Comparison of ENCODE assay signal across 3 cellular contexts in genomic region chr6:42344756-42345155, GRCh38.
TF ChIP-seq lines count a peak whose summit lies in the region.

No MANE protein-coding gene starts in this region.

TF ChIP-seq in A549, 52 proteins besides CTCF, POLR2A, EP300 and RAD21:
- TF ChIP-seq, protein P1, sequence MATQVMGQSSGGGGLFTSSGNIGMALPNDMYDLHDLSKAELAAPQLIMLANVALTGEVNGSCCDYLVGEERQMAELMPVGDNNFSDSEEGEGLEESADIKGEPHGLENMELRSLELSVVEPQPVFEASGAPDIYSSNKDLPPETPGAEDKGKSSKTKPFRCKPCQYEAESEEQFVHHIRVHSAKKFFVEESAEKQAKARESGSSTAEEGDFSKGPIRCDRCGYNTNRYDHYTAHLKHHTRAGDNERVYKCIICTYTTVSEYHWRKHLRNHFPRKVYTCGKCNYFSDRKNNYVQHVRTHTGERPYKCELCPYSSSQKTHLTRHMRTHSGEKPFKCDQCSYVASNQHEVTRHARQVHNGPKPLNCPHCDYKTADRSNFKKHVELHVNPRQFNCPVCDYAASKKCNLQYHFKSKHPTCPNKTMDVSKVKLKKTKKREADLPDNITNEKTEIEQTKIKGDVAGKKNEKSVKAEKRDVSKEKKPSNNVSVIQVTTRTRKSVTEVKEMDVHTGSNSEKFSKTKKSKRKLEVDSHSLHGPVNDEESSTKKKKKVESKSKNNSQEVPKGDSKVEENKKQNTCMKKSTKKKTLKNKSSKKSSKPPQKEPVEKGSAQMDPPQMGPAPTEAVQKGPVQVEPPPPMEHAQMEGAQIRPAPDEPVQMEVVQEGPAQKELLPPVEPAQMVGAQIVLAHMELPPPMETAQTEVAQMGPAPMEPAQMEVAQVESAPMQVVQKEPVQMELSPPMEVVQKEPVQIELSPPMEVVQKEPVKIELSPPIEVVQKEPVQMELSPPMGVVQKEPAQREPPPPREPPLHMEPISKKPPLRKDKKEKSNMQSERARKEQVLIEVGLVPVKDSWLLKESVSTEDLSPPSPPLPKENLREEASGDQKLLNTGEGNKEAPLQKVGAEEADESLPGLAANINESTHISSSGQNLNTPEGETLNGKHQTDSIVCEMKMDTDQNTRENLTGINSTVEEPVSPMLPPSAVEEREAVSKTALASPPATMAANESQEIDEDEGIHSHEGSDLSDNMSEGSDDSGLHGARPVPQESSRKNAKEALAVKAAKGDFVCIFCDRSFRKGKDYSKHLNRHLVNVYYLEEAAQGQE (IDR thresholded peaks at IDR 0.05): peak; percentile 50; the same call in 1 of the 2 replicates
- TF ChIP-seq, protein P2, sequence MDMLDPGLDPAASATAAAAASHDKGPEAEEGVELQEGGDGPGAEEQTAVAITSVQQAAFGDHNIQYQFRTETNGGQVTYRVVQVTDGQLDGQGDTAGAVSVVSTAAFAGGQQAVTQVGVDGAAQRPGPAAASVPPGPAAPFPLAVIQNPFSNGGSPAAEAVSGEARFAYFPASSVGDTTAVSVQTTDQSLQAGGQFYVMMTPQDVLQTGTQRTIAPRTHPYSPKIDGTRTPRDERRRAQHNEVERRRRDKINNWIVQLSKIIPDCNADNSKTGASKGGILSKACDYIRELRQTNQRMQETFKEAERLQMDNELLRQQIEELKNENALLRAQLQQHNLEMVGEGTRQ (IDR thresholded peaks at IDR 0.05): no peak
- no peak for TF ChIP-seq HOXA7 (CRISPR knock-in tag; IDR thresholded peaks at IDR 0.05)

TF ChIP-seq in IMR-90, 13 proteins besides CTCF, POLR2A, EP300 and RAD21:
- TF ChIP-seq MXI1 (IDR thresholded peaks at IDR 0.05; ENCODE audit: borderline replicate concordance, low read depth, low read length) (peak; percentile 95), FOS (IDR thresholded peaks at IDR 0.05; ENCODE audit: low read depth, low read length) (no peak), RFX5 (IDR thresholded peaks at IDR 0.05; ENCODE audit: low read depth, low read length) (no peak)
- TF ChIP-seq, protein P2 (IDR thresholded peaks at IDR 0.05; ENCODE audit: low read depth, low read length): peak; percentile 33; the same call in 1 of the 2 replicates

TF ChIP-seq in K562, 482 proteins besides CTCF, POLR2A, EP300 and RAD21 (continues in another document):
- peak in 1 of 2 experiments; percentile 31; a peak in 1 of 4 replicates for TF ChIP-seq HDAC1 (IDR thresholded peaks at IDR 0.05)
- TF ChIP-seq TFAM (CRISPR knock-in tag; conservative IDR thresholded peaks at IDR 0.05): no peak
- TF ChIP-seq, protein P3, sequence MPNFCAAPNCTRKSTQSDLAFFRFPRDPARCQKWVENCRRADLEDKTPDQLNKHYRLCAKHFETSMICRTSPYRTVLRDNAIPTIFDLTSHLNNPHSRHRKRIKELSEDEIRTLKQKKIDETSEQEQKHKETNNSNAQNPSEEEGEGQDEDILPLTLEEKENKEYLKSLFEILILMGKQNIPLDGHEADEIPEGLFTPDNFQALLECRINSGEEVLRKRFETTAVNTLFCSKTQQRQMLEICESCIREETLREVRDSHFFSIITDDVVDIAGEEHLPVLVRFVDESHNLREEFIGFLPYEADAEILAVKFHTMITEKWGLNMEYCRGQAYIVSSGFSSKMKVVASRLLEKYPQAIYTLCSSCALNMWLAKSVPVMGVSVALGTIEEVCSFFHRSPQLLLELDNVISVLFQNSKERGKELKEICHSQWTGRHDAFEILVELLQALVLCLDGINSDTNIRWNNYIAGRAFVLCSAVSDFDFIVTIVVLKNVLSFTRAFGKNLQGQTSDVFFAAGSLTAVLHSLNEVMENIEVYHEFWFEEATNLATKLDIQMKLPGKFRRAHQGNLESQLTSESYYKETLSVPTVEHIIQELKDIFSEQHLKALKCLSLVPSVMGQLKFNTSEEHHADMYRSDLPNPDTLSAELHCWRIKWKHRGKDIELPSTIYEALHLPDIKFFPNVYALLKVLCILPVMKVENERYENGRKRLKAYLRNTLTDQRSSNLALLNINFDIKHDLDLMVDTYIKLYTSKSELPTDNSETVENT (CRISPR knock-in tag; IDR thresholded peaks at IDR 0.05): no peak
- TF ChIP-seq, protein P4, sequence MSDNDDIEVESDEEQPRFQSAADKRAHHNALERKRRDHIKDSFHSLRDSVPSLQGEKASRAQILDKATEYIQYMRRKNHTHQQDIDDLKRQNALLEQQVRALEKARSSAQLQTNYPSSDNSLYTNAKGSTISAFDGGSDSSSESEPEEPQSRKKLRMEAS (CRISPR knock-in tag; IDR thresholded peaks at IDR 0.05): peak; percentile 21; the same call in 1 of the 2 replicates
- TF ChIP-seq SMAD4 (CRISPR knock-in tag; conservative IDR thresholded peaks at IDR 0.05): no peak
- peak; percentile 41; the same call in 1 of the 2 replicates for TF ChIP-seq ZNF316 (IDR thresholded peaks at IDR 0.05)
- TF ChIP-seq MIER1 (IDR thresholded peaks at IDR 0.05; ENCODE audit: low read depth): peak; percentile 77
- no peak for TF ChIP-seq ARID1B (IDR thresholded peaks at IDR 0.05)
- 0 out of 2 replicates have a peak, but pooled peaks have one; percentile 47 for TF ChIP-seq MYC (IDR thresholded peaks at IDR 0.05; ENCODE audit: low read depth, low read length)
- TF ChIP-seq MYC (CRISPR knock-in tag; IDR thresholded peaks at IDR 0.05; ENCODE audit: borderline replicate concordance, low read depth): no peak
- no peak for TF ChIP-seq IRF1 (CRISPR knock-in tag; IDR thresholded peaks at IDR 0.05; ENCODE audit: borderline replicate concordance)
- TF ChIP-seq BRD4 (IDR thresholded peaks at IDR 0.05): no peak
- no peak for TF ChIP-seq SMAD3 (CRISPR knock-in tag; conservative IDR thresholded peaks at IDR 0.05)
- no peak for TF ChIP-seq ZNF347 (CRISPR knock-in tag; IDR thresholded peaks at IDR 0.05; ENCODE audit: low read depth)
- TF ChIP-seq, protein P1 (CRISPR knock-in tag; IDR thresholded peaks at IDR 0.05; ENCODE audit: low read depth): 0 out of 2 replicates have a peak, but pooled peaks have one; percentile 64
- TF ChIP-seq GABPB2 (CRISPR knock-in tag; conservative IDR thresholded peaks at IDR 0.05): no peak
- TF ChIP-seq ZBTB2 (IDR thresholded peaks at IDR 0.05): no peak
- TF ChIP-seq, protein P2 (CRISPR knock-in tag; IDR thresholded peaks at IDR 0.05): peak; percentile 32; the same call in 1 of the 2 replicates
- TF ChIP-seq, protein P5, sequence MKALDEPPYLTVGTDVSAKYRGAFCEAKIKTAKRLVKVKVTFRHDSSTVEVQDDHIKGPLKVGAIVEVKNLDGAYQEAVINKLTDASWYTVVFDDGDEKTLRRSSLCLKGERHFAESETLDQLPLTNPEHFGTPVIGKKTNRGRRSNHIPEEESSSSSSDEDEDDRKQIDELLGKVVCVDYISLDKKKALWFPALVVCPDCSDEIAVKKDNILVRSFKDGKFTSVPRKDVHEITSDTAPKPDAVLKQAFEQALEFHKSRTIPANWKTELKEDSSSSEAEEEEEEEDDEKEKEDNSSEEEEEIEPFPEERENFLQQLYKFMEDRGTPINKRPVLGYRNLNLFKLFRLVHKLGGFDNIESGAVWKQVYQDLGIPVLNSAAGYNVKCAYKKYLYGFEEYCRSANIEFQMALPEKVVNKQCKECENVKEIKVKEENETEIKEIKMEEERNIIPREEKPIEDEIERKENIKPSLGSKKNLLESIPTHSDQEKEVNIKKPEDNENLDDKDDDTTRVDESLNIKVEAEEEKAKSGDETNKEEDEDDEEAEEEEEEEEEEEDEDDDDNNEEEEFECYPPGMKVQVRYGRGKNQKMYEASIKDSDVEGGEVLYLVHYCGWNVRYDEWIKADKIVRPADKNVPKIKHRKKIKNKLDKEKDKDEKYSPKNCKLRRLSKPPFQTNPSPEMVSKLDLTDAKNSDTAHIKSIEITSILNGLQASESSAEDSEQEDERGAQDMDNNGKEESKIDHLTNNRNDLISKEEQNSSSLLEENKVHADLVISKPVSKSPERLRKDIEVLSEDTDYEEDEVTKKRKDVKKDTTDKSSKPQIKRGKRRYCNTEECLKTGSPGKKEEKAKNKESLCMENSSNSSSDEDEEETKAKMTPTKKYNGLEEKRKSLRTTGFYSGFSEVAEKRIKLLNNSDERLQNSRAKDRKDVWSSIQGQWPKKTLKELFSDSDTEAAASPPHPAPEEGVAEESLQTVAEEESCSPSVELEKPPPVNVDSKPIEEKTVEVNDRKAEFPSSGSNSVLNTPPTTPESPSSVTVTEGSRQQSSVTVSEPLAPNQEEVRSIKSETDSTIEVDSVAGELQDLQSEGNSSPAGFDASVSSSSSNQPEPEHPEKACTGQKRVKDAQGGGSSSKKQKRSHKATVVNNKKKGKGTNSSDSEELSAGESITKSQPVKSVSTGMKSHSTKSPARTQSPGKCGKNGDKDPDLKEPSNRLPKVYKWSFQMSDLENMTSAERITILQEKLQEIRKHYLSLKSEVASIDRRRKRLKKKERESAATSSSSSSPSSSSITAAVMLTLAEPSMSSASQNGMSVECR (CRISPR knock-in tag; IDR thresholded peaks at IDR 0.05): peak; percentile 39; the same call in 1 of the 2 replicates
- no peak for TF ChIP-seq RNF219 (CRISPR knock-in tag; IDR thresholded peaks at IDR 0.05)
- no peak for TF ChIP-seq RBM34 (IDR thresholded peaks at IDR 0.05; ENCODE audit: borderline replicate concordance, insufficient read depth, low read length)
- no peak for TF ChIP-seq ZZZ3 (IDR thresholded peaks at IDR 0.05)
- peak; percentile 74; the same call in 1 of the 2 replicates for TF ChIP-seq EHMT2 (IDR thresholded peaks at IDR 0.05)
- TF ChIP-seq, protein P6, sequence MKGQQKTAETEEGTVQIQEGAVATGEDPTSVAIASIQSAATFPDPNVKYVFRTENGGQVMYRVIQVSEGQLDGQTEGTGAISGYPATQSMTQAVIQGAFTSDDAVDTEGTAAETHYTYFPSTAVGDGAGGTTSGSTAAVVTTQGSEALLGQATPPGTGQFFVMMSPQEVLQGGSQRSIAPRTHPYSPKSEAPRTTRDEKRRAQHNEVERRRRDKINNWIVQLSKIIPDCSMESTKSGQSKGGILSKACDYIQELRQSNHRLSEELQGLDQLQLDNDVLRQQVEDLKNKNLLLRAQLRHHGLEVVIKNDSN (CRISPR knock-in tag; IDR thresholded peaks at IDR 0.05): peak; percentile 41; the same call in 1 of the 2 replicates
- no peak for TF ChIP-seq DMBX1 (CRISPR knock-in tag; IDR thresholded peaks at IDR 0.05; ENCODE audit: borderline replicate concordance)
- TF ChIP-seq SIN3A (IDR thresholded peaks at IDR 0.05; ENCODE audit: borderline replicate concordance in 2 of 2, control insufficient read depth in 1 of 2, low read depth in 2 of 2, low read length in 2 of 2): peak in 1 of 2 experiments; percentile 53; a peak in 1 of 4 replicates
